7 cellular contexts compared by ENCODE assay signal in genomic region chr12:6537580-6538419, GRCh38. TPM values are rescaled to one million over a fixed set of nuclear protein-coding genes. Genes with fewer than 3 reads are reported as not detected.
A peak's percentile ranks its signal among the peaks of the same experiment; 100 is the strongest.
DNase-seq lines count a peak whose midpoint lies in the region; TF ChIP-seq lines count a peak whose summit lies in the region.
"Not testable (repeated sequence)": the region's sequence is repeated elsewhere in the genome, so short reads cannot be mapped to it uniquely, and the experiment has no call there.

No MANE protein-coding gene starts in this region.

- TF ChIP-seq CTCF in GM12864 (IDR thresholded peaks at IDR 0.05; ENCODE audit: low read depth, low read length, missing control alignments): peak; percentile 84

- H3K4me3 ChIP-seq in GM12864 (ENCODE audit: low read depth, low read length): peak overlapping the region; percentile 80

- DNase-seq in GM12864 (ENCODE audit: low read depth): not testable (repeated sequence)
- DNase-seq in NCI-H1105 (lab: John Stamatoyannopoulos, UW) (peak; percentile 66), SHP77 (lab: John Stamatoyannopoulos, UW) (peak; percentile 27 to 62), activated T-cell treated with anti-CD3 and anti-CD28 coated beads for 24 hours (ENCODE audit: low read depth) (peak; percentile 69), dermis microvascular lymphatic vessel endothelial cell (ENCODE audit: low read depth in 2 of 2) (peak; percentile 74 to 86), left kidney (ENCODE audit: low read depth, low spot score) (peak; percentile 89)
- peak; percentile 56 to 74 for DNase-seq in stimulated activated CD4-positive, alpha-beta T cell treated with anti-CD3 and anti-CD28 coated beads, Interleukin-12 subunit alpha, Interleukin-12 subunit beta, amount 100 ng/mL, for 24 hours (ENCODE audit: low read depth in 2 of 2)

RNA-seq across cellular contexts. Expression of gene GAPDH, which starts 3.5 kb away (rescaled TPM):
- total RNA-seq in dermis microvascular lymphatic vessel endothelial cell: 4,334 and 4,542 TPM in 2 replicates

RNA-seq across cellular contexts. Expression of gene IFFO1, which starts 18.0 kb away (rescaled TPM):
- total RNA-seq in dermis microvascular lymphatic vessel endothelial cell: 8.3 and 15.4 TPM in 2 replicates

RNA-seq across cellular contexts. Expression of gene NOP2, which starts 30.3 kb away (rescaled TPM):
- 10.4 and 13.4 TPM in 2 replicates for total RNA-seq in dermis microvascular lymphatic vessel endothelial cell

RNA-seq across cellular contexts. Expression of gene NCAPD2, which starts 43.9 kb away (rescaled TPM):
- 22.3 and 52.6 TPM in 2 replicates for total RNA-seq in dermis microvascular lymphatic vessel endothelial cell

RNA-seq across cellular contexts. Expression of gene MRPL51, which starts 44.7 kb away (rescaled TPM):
- 70.5 and 106 TPM in 2 replicates for total RNA-seq in dermis microvascular lymphatic vessel endothelial cell
